23 cellular contexts compared by ENCODE assay signal in the genomic region with DNA sequence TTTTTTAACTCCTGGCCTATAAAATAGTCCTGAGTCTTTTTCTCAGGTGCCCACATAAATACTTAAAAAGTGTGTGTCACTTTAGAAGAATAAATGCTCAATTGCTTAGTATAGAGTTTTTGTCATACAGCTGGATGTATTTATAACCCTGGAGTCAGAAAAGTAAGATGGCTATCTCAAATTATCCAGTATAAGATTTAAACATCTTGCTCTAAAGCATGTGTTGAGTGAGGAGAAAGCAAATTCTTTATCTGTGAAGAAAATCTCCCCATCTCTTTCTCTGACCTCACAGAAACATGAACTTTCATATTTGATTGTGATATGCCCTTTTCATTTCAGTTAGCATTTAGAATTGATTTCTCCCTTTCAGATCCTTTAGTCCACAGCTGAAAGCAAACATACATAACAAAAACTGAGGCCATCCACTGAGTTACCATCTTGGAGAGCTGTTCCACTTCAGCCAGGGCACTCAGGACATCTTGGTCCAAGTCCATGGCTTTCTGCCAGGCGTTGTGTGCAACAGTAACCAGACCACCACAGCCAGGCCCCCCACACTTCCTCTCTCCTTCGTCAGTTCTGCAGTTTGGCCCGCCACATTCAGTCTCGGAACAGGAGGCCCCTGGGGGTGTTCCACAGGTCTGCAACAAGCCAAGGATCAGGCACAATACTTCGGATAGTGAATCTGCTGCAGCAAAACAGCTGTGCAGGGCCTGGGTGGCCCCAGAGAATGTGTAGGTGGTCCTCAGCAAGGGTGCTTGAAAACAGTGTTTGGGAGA. TPM values are rescaled to one million over a fixed set of nuclear protein-coding genes. Genes with fewer than 3 reads are reported as not detected.
A peak's percentile ranks its signal among the peaks of the same experiment; 100 is the strongest.
DNase-seq lines count a peak whose midpoint lies in the region; ATAC-seq and TF ChIP-seq lines count a peak whose summit lies in the region.
"Had no signal": no experiment of that assay in that cellular context is flagged by ENCODE, and none has a peak within 500 bp of the region (broad histone marks: within the 10 kb centered on the region; RNA-seq: fewer than 3 reads in every experiment).

No MANE protein-coding gene starts in this region.

- H3K9ac ChIP-seq in stomach smooth muscle (ENCODE audit: low read length in 2 of 2): no peak overlapping the region
- H3K9ac ChIP-seq: GM23248 had no signal

- no peak for TF ChIP-seq CTCF in lower lobe of right lung (IDR thresholded peaks at IDR 0.05)

- peaks cover 22% of the 10 kb centered on the region for H3K4me1 ChIP-seq in ectodermal cell (ENCODE audit: control insufficient read depth, insufficient read depth, low read length)
- peaks cover 7% of the 10 kb centered on the region for H3K4me1 ChIP-seq in lower lobe of right lung
- H3K4me1 ChIP-seq in stomach smooth muscle (ENCODE audit: control insufficient read depth, insufficient read depth, low read length): peaks cover 27% of the 10 kb centered on the region
- H3K4me1 ChIP-seq: upper lobe of left lung had no signal

- intact Hi-C loops in lower lobe of right lung (cut with DNase I): no loop called here

- no peaks in the 10 kb centered on the region for H3K9me3 ChIP-seq in ectodermal cell (ENCODE audit: control insufficient read depth, low read length)
- H3K9me3 ChIP-seq in lower lobe of right lung: no peaks in the 10 kb centered on the region
- no peaks in the 10 kb centered on the region for H3K9me3 ChIP-seq in stomach smooth muscle (ENCODE audit: control insufficient read depth in 2 of 2, low read length in 2 of 2)
- H3K9me3 ChIP-seq: upper lobe of left lung had no signal

- H3K27me3 ChIP-seq in ectodermal cell (ENCODE audit: control insufficient read depth, insufficient read depth, low read length, poor library complexity, severe bottlenecking): no peaks in the 10 kb centered on the region
- no peaks in the 10 kb centered on the region for H3K27me3 ChIP-seq in lower lobe of right lung (ENCODE audit: low read depth)
- no peaks in the 10 kb centered on the region for H3K27me3 ChIP-seq in stomach smooth muscle (ENCODE audit: control insufficient read depth in 1 of 2, insufficient read depth in 2 of 2, low read length in 2 of 2)
- H3K27me3 ChIP-seq: brain microvascular endothelial cell, upper lobe of left lung had no signal

- H3K4me1 Mint-ChIP-seq in activated naive CD8-positive, alpha-beta T cell treated with anti-CD3 and anti-CD28 coated beads for 36 hours: peaks cover 12% of the 10 kb centered on the region
- H3K4me1 Mint-ChIP-seq in activated naive CD8-positive, alpha-beta T cell treated with anti-CD3 and anti-CD28 coated beads, Interleukin-2, amount 50 U/mL, for 24 hours: peaks cover 12% of the 10 kb centered on the region
- H3K4me1 Mint-ChIP-seq: activated naive CD4-positive, alpha-beta T cell treated with anti-CD3 and anti-CD28 coated beads, Interleukin-2, amount 10 ng/mL, durations not matched to agents 7 days and 5 days; memory B cell had no signal

- ATAC-seq in activated naive CD8-positive, alpha-beta T cell treated with anti-CD3 and anti-CD28 coated beads, Interleukin-2, amount 50 U/mL, for 24 hours: no peak
- ATAC-seq in lower lobe of right lung (no peak), GM18519 (IDR thresholded peaks at IDR 0.05; ENCODE audit: low FRiP score, unreplicated experiment) (no peak), HG03442 (IDR thresholded peaks at IDR 0.05; ENCODE audit: unreplicated experiment) (no peak)

- H3K36me3 Mint-ChIP-seq in activated naive CD8-positive, alpha-beta T cell treated with anti-CD3 and anti-CD28 coated beads for 36 hours: peaks cover 13% of the 10 kb centered on the region
- H3K36me3 Mint-ChIP-seq in activated naive CD8-positive, alpha-beta T cell treated with anti-CD3 and anti-CD28 coated beads, Interleukin-2, amount 50 U/mL, for 24 hours (ENCODE audit: low read depth): peaks cover 11% of the 10 kb centered on the region

- peak overlapping the region; percentile 38 for H3K27ac Mint-ChIP-seq in activated naive CD8-positive, alpha-beta T cell treated with anti-CD3 and anti-CD28 coated beads for 36 hours
- H3K27ac Mint-ChIP-seq in activated naive CD8-positive, alpha-beta T cell treated with anti-CD3 and anti-CD28 coated beads, Interleukin-2, amount 50 U/mL, for 24 hours: no peak overlapping the region
- H3K27ac Mint-ChIP-seq: activated naive CD4-positive, alpha-beta T cell treated with anti-CD3 and anti-CD28 coated beads, Interleukin-2, amount 10 ng/mL, durations not matched to agents 7 days and 5 days; memory B cell; T-helper 1 cell treated with Interleukin-12 subunit alpha and Interleukin-12 subunit beta and Interleukin-4 antibody, amounts not matched to agents 30 μg/mL and 1 μg/mL, for 36 hours had no signal

- DNase-seq in activated naive CD8-positive, alpha-beta T cell treated with anti-CD3 and anti-CD28 coated beads for 36 hours: no peak
- DNase-seq in activated naive CD8-positive, alpha-beta T cell treated with anti-CD3 and anti-CD28 coated beads, Interleukin-2, amount 50 U/mL, for 24 hours: no peak
- DNase-seq in lower lobe of right lung (peak; percentile 26), midbrain (lab: John Stamatoyannopoulos, UW) (no peak)
- DNase-seq: 8988T; activated CD4-positive, CD25-positive, alpha-beta regulatory T cell treated with anti-CD3 and anti-CD28 coated beads, Interleukin-2, amount 50 U/mL, for 72 hours; activated CD8-positive, alpha-beta memory T cell treated with anti-CD3 and anti-CD28 coated beads, Interleukin-2, amount 50 U/mL, for 48 hours; activated naive CD4-positive, alpha-beta T cell treated with anti-CD3 and anti-CD28 coated beads, Interleukin-2, amount 10 ng/mL, durations not matched to agents 7 days and 5 days; brain microvascular endothelial cell; CD4-positive, CD25-positive, alpha-beta regulatory T cell; GM23248; NCI-H1048; NCI-H2171; NCI-H82; occipital lobe; small intestine; upper lobe of left lung had no signal

- H3K4me3 Mint-ChIP-seq in activated naive CD8-positive, alpha-beta T cell treated with anti-CD3 and anti-CD28 coated beads for 36 hours: no peak overlapping the region
- H3K4me3 Mint-ChIP-seq in activated naive CD8-positive, alpha-beta T cell treated with anti-CD3 and anti-CD28 coated beads, Interleukin-2, amount 50 U/mL, for 24 hours: no peak overlapping the region
- H3K4me3 Mint-ChIP-seq: activated naive CD4-positive, alpha-beta T cell treated with anti-CD3 and anti-CD28 coated beads, Interleukin-2, amount 10 ng/mL, durations not matched to agents 7 days and 5 days; CD4-positive, CD25-positive, alpha-beta regulatory T cell; memory B cell; T-helper 1 cell treated with Interleukin-12 subunit alpha and Interleukin-12 subunit beta and Interleukin-4 antibody, amounts not matched to agents 30 μg/mL and 1 μg/mL, for 36 hours had no signal

- peak overlapping the region; percentile 68 for H3K27ac ChIP-seq in ectodermal cell (ENCODE audit: insufficient read depth, low read depth, low read length, poor library complexity, severe bottlenecking)
- no peak overlapping the region for H3K27ac ChIP-seq in lower lobe of right lung
- peak overlapping the region; percentile 61 for H3K27ac ChIP-seq in stomach smooth muscle (ENCODE audit: low read length)
- H3K27ac ChIP-seq: brain microvascular endothelial cell, GM23248, upper lobe of left lung had no signal

- peaks cover 18% of the 10 kb centered on the region for H3K36me3 ChIP-seq in ectodermal cell (ENCODE audit: control insufficient read depth, insufficient read depth, low read length)
- H3K36me3 ChIP-seq in lower lobe of right lung: peaks cover 83% of the 10 kb centered on the region
- H3K36me3 ChIP-seq in stomach smooth muscle (ENCODE audit: control insufficient read depth in 2 of 2, insufficient read depth in 2 of 2, low read length in 2 of 2): peaks cover 17 to 20% of the 10 kb centered on the region in 2 donors

- H3K9me3 Mint-ChIP-seq in activated naive CD8-positive, alpha-beta T cell treated with anti-CD3 and anti-CD28 coated beads for 36 hours: no peaks in the 10 kb centered on the region
- H3K9me3 Mint-ChIP-seq in activated naive CD8-positive, alpha-beta T cell treated with anti-CD3 and anti-CD28 coated beads, Interleukin-2, amount 50 U/mL, for 24 hours: no peaks in the 10 kb centered on the region
- H3K9me3 Mint-ChIP-seq: activated naive CD4-positive, alpha-beta T cell treated with anti-CD3 and anti-CD28 coated beads, Interleukin-2, amount 10 ng/mL, durations not matched to agents 7 days and 5 days; CD4-positive, CD25-positive, alpha-beta regulatory T cell; memory B cell; T-helper 1 cell treated with Interleukin-12 subunit alpha and Interleukin-12 subunit beta and Interleukin-4 antibody, amounts not matched to agents 30 μg/mL and 1 μg/mL, for 36 hours had no signal

- H3K4me3 ChIP-seq in ectodermal cell (ENCODE audit: insufficient read depth, low read depth, low read length): no peak overlapping the region
- H3K4me3 ChIP-seq in lower lobe of right lung: no peak overlapping the region
- peak overlapping the region in 1 of 2 donors; percentile 30 for H3K4me3 ChIP-seq in stomach smooth muscle (ENCODE audit: low read length in 2 of 2)
- H3K4me3 ChIP-seq: GM23248, upper lobe of left lung had no signal

- whole genome bisulfite sequencing in ectodermal cell, 2 experiments: 51 to 60% methylated on average over 5 of the region's 5 CpGs

- no peaks in the 10 kb centered on the region for H3K27me3 Mint-ChIP-seq in activated naive CD8-positive, alpha-beta T cell treated with anti-CD3 and anti-CD28 coated beads for 36 hours
- no peaks in the 10 kb centered on the region for H3K27me3 Mint-ChIP-seq in activated naive CD8-positive, alpha-beta T cell treated with anti-CD3 and anti-CD28 coated beads, Interleukin-2, amount 50 U/mL, for 24 hours
- H3K27me3 Mint-ChIP-seq: activated naive CD4-positive, alpha-beta T cell treated with anti-CD3 and anti-CD28 coated beads, Interleukin-2, amount 10 ng/mL, durations not matched to agents 7 days and 5 days; CD4-positive, CD25-positive, alpha-beta regulatory T cell; memory B cell had no signal

RNA-seq across cellular contexts. Expression of a gene that starts 40.9 kb away (rescaled TPM):
- 100 to 1,000 TPM; 121 to 128 TPM for total RNA-seq in activated naive CD8-positive, alpha-beta T cell treated with anti-CD3 and anti-CD28 coated beads for 36 hours
- 117 TPM for polyA plus RNA-seq in ectodermal cell (2013, experiment 1 of 4)
- 128 TPM for polyA plus RNA-seq in ectodermal cell (2013, experiment 2 of 4)
- polyA plus RNA-seq in ectodermal cell (2013, experiment 3 of 4): 86.4 TPM
- 90.2 TPM for polyA plus RNA-seq in ectodermal cell (2013, experiment 4 of 4)
- 64.1 TPM for total RNA-seq in lower lobe of right lung
